ENCODE assay signal across 18 cellular contexts in genomic region chr1:26996665-26997064, GRCh38. TPM values are rescaled to one million over a fixed set of nuclear protein-coding genes. Genes with fewer than 3 reads are reported as not detected.
DNase-seq lines count a peak whose midpoint lies in the region; TF ChIP-seq lines count a peak whose summit lies in the region.
"Had no signal": no experiment of that assay in that cellular context is flagged by ENCODE, and none has a peak within 500 bp of the region (broad histone marks: within the 10 kb centered on the region; RNA-seq: fewer than 3 reads in every experiment).

No MANE protein-coding gene starts in this region.

- TF ChIP-seq CTCF in BJ (IDR thresholded peaks at IDR 0.05; ENCODE audit: insufficient read depth, low read depth, low read length): no peak
- no peak for TF ChIP-seq CTCF in PC-9 (conservative IDR thresholded peaks at IDR 0.05)

- no peak overlapping the region for H3K14ac ChIP-seq in mesenchymal stem cell (ENCODE audit: low read length in 2 of 2)

- no peaks in the 10 kb centered on the region for H3K79me1 ChIP-seq in mesenchymal stem cell (replicated peaks; ENCODE audit: low read length, poor library complexity, severe bottlenecking)

- no peak overlapping the region for H3K4ac ChIP-seq in mesenchymal stem cell (ENCODE audit: low read depth in 1 of 2, low read length in 2 of 2)

- no TSS peak for BruUV-seq in PC-9 (replicated peaks; lab: Mats Ljungman, UMichigan)

- intact Hi-C loops in PC-9 (cut with micrococcal nuclease; ENCODE audit: unreplicated experiment): loop anchor here (1.0 kb wide), 2 partner anchors 48 to 101 kb away; no protein-coding TSS in a partner anchor

- no peak overlapping the region for H2AK5ac ChIP-seq in mesenchymal stem cell (ENCODE audit: low read length, severe bottlenecking)

- H3K4me2 ChIP-seq in PC-9: peak overlapping the region; percentile 76; the same call in 1 of the 2 replicates
- H3K4me2 ChIP-seq in mesenchymal stem cell (ENCODE audit: low read length, poor library complexity, severe bottlenecking): peak overlapping the region; percentile 1
- H3K4me2 ChIP-seq in Karpas-422 (ENCODE audit: low read depth, low read length, poor library complexity, severe bottlenecking): no peak overlapping the region

- no peak overlapping the region for H4K8ac ChIP-seq in mesenchymal stem cell (ENCODE audit: low read length)

- no peak overlapping the region for H2BK120ac ChIP-seq in mesenchymal stem cell (ENCODE audit: low read depth, low read length)

- POLR2A ChIA-PET in BJ (lab: Charles Lee) (interaction anchor here (1.2 kb wide), 1 partner anchor 108 kb away, joined by 4 read pairs; no protein-coding TSS in a partner anchor), PC-9 (lab: Charles Lee; ENCODE audit: unreplicated experiment) (interaction anchor here (0.5 kb wide), 1 partner anchor 100 kb away, joined by 9 read pairs; no protein-coding TSS in a partner anchor)

- H3K27me3 ChIP-seq in BJ (ENCODE audit: control insufficient read depth, insufficient read depth, low read length) (no peaks in the 10 kb centered on the region), PC-9 (ENCODE audit: insufficient read depth, low read depth) (no peaks in the 10 kb centered on the region), mesenchymal stem cell (ENCODE audit: control insufficient read depth in 1 of 2, insufficient read depth in 1 of 2, low read length in 2 of 2) (no peaks in the 10 kb centered on the region), Karpas-422 (ENCODE audit: low read length) (no peaks in the 10 kb centered on the region)

- H3K36me3 ChIP-seq in BJ (ENCODE audit: control insufficient read depth, insufficient read depth, low read length) (peaks cover 3% of the 10 kb centered on the region), PC-9 (ENCODE audit: low read depth) (no peaks in the 10 kb centered on the region), mesenchymal stem cell (ENCODE audit: control insufficient read depth in 1 of 2, insufficient read depth in 2 of 2, low read depth in 1 of 2, low read length in 2 of 2) (no peaks in the 10 kb centered on the region), Karpas-422 (ENCODE audit: insufficient read depth, low read length) (no peaks in the 10 kb centered on the region)

- DNase-seq in BJ (ENCODE audit: low read depth): no peak
- DNase-seq in PC-9: no peak
- no peak for DNase-seq in epithelial cell of prostate (ENCODE audit: low read depth, low spot score)
- no peak for DNase-seq in mesenchymal stem cell
- DNase-seq in NCI-H345 treated with DMSO at 0.1 percent for 48 hours (lab: John Stamatoyannopoulos, UW; ENCODE audit: unreplicated experiment): no peak
- DNase-seq in DMS53 (lab: John Stamatoyannopoulos, UW): no peak
- no peak for DNase-seq in inferior parietal cortex (ENCODE audit: extremely low spot score)
- DNase-seq in Karpas-422: no peak
- DNase-seq: activated CD4-positive, alpha-beta memory T cell treated with anti-CD3 and anti-CD28 coated beads for 36 hours; activated T-cell treated with anti-CD3 and anti-CD28 coated beads, Interleukin-2, amount 50 U/mL, for 48 hours; cerebellar nuclear complex; DMS 273 treated with DMSO at 0.1 percent for 48 hours; naive B cell; NCI-H187 treated with DMSO at 0.1 percent for 48 hours; NCI-H524; OCI-M1; psoas muscle had no signal

- H3K18ac ChIP-seq in mesenchymal stem cell (ENCODE audit: low read depth in 1 of 2, low read length in 2 of 2): peak overlapping the region in 1 of 2 experiments; percentile 3

- CTCF ChIA-PET in BJ (lab: Yijun Ruan, JAX) (interaction anchor here (0.6 to 9.9 kb wide), 24 partner anchors 10 to 300 kb away, joined by 3 to 109 read pairs (median 4); no protein-coding TSS in a partner anchor), PC-9 (lab: Charles Lee) (interaction anchor here (0.7 to 4.0 kb wide), 6 partner anchors 38 to 106 kb away, joined by 3 to 23 read pairs (median 8); no protein-coding TSS in a partner anchor)

- H3K9me2 ChIP-seq in PC-9 (ENCODE audit: insufficient read depth): no peaks in the 10 kb centered on the region
- no peaks in the 10 kb centered on the region for H3K9me2 ChIP-seq in Karpas-422 (replicated peaks; ENCODE audit: insufficient read depth, low read length)

- H2AFZ ChIP-seq in PC-9 (no peak overlapping the region), mesenchymal stem cell (ENCODE audit: low read depth, low read length) (no peak overlapping the region), Karpas-422 (ENCODE audit: low read length) (no peak overlapping the region)

- no peak overlapping the region for H2BK5ac ChIP-seq in mesenchymal stem cell (ENCODE audit: low read depth, low read length, poor library complexity, severe bottlenecking)

- H4K20me1 ChIP-seq in PC-9 (ENCODE audit: insufficient read depth) (no peaks in the 10 kb centered on the region), Karpas-422 (ENCODE audit: insufficient read depth, low read depth, low read length) (no peaks in the 10 kb centered on the region)

- H3K4me3 ChIP-seq in BJ (ENCODE audit: low read depth, low read length) (peak overlapping the region; percentile 70), PC-9 (no peak overlapping the region), mesenchymal stem cell (ENCODE audit: insufficient read depth in 1 of 2, low read depth in 1 of 2, low read length in 2 of 2) (peak overlapping the region in 1 of 2 experiments; percentile 90), Karpas-422 (ENCODE audit: low read length) (no peak overlapping the region)
- H3K4me3 ChIP-seq: psoas muscle had no signal

- peaks cover 51% of the 10 kb centered on the region for H3K4me1 ChIP-seq in PC-9 (replicated peaks; ENCODE audit: insufficient read depth)
- H3K4me1 ChIP-seq in mesenchymal stem cell (ENCODE audit: control insufficient read depth, insufficient read depth, low read depth, low read length): peaks cover 56% of the 10 kb centered on the region
- peaks cover 22% of the 10 kb centered on the region for H3K4me1 ChIP-seq in Karpas-422 (ENCODE audit: low read length)

- H2BK12ac ChIP-seq in mesenchymal stem cell (ENCODE audit: low read length in 2 of 2): peak overlapping the region in 1 of 2 experiments; percentile 45

- no peak overlapping the region for H4K91ac ChIP-seq in mesenchymal stem cell (ENCODE audit: low read length)

- H3K9ac ChIP-seq in mesenchymal stem cell (ENCODE audit: low read length) (peak overlapping the region; percentile 30), Karpas-422 (ENCODE audit: low read length) (no peak overlapping the region)

- no peak overlapping the region for H3K27ac ChIP-seq in PC-9
- H3K27ac ChIP-seq in epithelial cell of prostate: peak overlapping the region; percentile 95
- no peak overlapping the region for H3K27ac ChIP-seq in mesenchymal stem cell (ENCODE audit: low read length, poor library complexity, severe bottlenecking)
- H3K27ac ChIP-seq in Karpas-422 (ENCODE audit: low read length): no peak overlapping the region
- H3K27ac ChIP-seq: psoas muscle had no signal

- WGBS in mesenchymal stem cell: 89% methylated on average over 3 of the region's 4 CpGs

- H3K9me3 ChIP-seq in PC-9 (ENCODE audit: insufficient read depth, low read depth) (no peaks in the 10 kb centered on the region), mesenchymal stem cell (ENCODE audit: control insufficient read depth, low read length) (no peaks in the 10 kb centered on the region), Karpas-422 (ENCODE audit: low read length) (no peaks in the 10 kb centered on the region)
- H3K9me3 ChIP-seq: psoas muscle had no signal

- no peak overlapping the region for H3K23ac ChIP-seq in mesenchymal stem cell (ENCODE audit: low read length in 2 of 2)

- no peak overlapping the region for H2BK15ac ChIP-seq in mesenchymal stem cell (ENCODE audit: low read depth, poor library complexity, severe bottlenecking)

- H3F3A ChIP-seq in PC-9 (ENCODE audit: insufficient read depth, low read depth): peaks cover 17% of the 10 kb centered on the region; the same call in 1 of the 2 replicates

- peaks cover 11% of the 10 kb centered on the region for H3K79me2 ChIP-seq in PC-9 (ENCODE audit: low read depth)
- H3K79me2 ChIP-seq in Karpas-422 (ENCODE audit: low read length): no peaks in the 10 kb centered on the region

RNA-seq across cellular contexts. Expression of gene TRNP1, which starts 3.2 kb away (rescaled TPM):
- polyA plus RNA-seq in BJ (2011; rRNA removed): 68.9 and 75.4 TPM in 2 replicates
- polyA minus RNA-seq in BJ (2011; rRNA and poly(A)+ RNA removed): 20.7 and 33.8 TPM in 2 replicates
- total RNA-seq in PC-9 (2021): 7.4 and 7.9 TPM in 2 replicates
- 65.7 TPM for polyA plus RNA-seq in mesenchymal stem cell (2013, experiment 1 of 2)
- polyA plus RNA-seq in mesenchymal stem cell (2013, experiment 2 of 2): 64.6 TPM
- not detected in 2 replicates for total RNA-seq in Karpas-422 (2014; rRNA removed; shearing (Covaris generic); ENCODE audit: low replicate concordance)

RNA-seq across cellular contexts. Expression of gene TENT5B, which starts 16.0 kb away (rescaled TPM):
- 1.7 and 3.9 TPM in 2 replicates for polyA plus RNA-seq in BJ (2011; rRNA removed)
- polyA minus RNA-seq in BJ (2011; rRNA and poly(A)+ RNA removed): 4.0 and 4.2 TPM in 2 replicates
- 3.6 and 4.9 TPM in 2 replicates for total RNA-seq in PC-9 (2021)
- polyA plus RNA-seq in mesenchymal stem cell (2013, experiment 1 of 2): 3.1 TPM
- polyA plus RNA-seq in mesenchymal stem cell (2013, experiment 2 of 2): 2.7 TPM
- total RNA-seq in Karpas-422 (2014; rRNA removed; shearing (Covaris generic); ENCODE audit: low replicate concordance): not detected in 2 replicates
- total RNA-seq: activated CD4-positive, alpha-beta memory T cell treated with anti-CD3 and anti-CD28 coated beads for 36 hours had no signal

RNA-seq across cellular contexts. Expression of gene KDF1, which starts 36.4 kb away (rescaled TPM):
- polyA plus RNA-seq in BJ (2011; rRNA removed): 0.04 TPM in 1 of 2 replicates, not detected in the other
- polyA minus RNA-seq in BJ (2011; rRNA and poly(A)+ RNA removed): not detected in 2 replicates
- 20.5 and 21.3 TPM in 2 replicates for total RNA-seq in PC-9 (2021)
- 0.35 TPM for polyA plus RNA-seq in mesenchymal stem cell (2013, experiment 1 of 2)
- polyA plus RNA-seq in mesenchymal stem cell (2013, experiment 2 of 2): 0.38 TPM
- 0.14 TPM in 1 of 2 replicates, not detected in the other for total RNA-seq in Karpas-422 (2014; rRNA removed; shearing (Covaris generic); ENCODE audit: low replicate concordance)
- total RNA-seq: activated CD4-positive, alpha-beta memory T cell treated with anti-CD3 and anti-CD28 coated beads for 36 hours; M059J; psoas muscle had no signal

Comparison
In these comparisons a context has a peak if more than half of its experiments do, and no peak if none do; other contexts are left out.
1. RNA of gene KDF1, which starts 36.4 kb away (total RNA-seq): 20.5 to 21.3 TPM in PC-9; 0.14 TPM in Karpas-422; every median in the first group is over 10 times any median in the second.